In genomic region chr6:162178266-162178665, GRCh38 we compare ENCODE assay signal across 20 cellular contexts.
"Had no signal": no experiment of that assay in that cellular context is flagged by ENCODE, and none has a peak within 500 bp of the region (broad histone marks: within the 10 kb centered on the region; RNA-seq: fewer than 3 reads in every experiment).

No MANE protein-coding gene starts in this region.

- H3K4me3 ChIP-seq: coronary artery, esophagus muscularis mucosa, gastroesophageal sphincter, mucosa of descending colon, prostate gland, skin epidermis, spleen, thoracic aorta, tibial nerve, upper lobe of left lung had no signal

- H3K27ac ChIP-seq: coronary artery, esophagus muscularis mucosa, foreskin keratinocyte, gastroesophageal sphincter, prostate gland, skin epidermis, spleen, thoracic aorta, upper lobe of left lung had no signal

- H3K4me1 ChIP-seq: foreskin keratinocyte, prostate gland had no signal

- H3K36me3 ChIP-seq: esophagus muscularis mucosa, gastroesophageal sphincter, prostate gland, spleen, thoracic aorta, tibial nerve, upper lobe of left lung had no signal

- DNase-seq: effector memory CD4-positive, alpha-beta T cell; foreskin keratinocyte; immature natural killer cell; islet precursor cell; kidney glomerular epithelial cell; mesenchymal stem cell; mucosa of descending colon; naive B cell; spleen; stimulated activated CD4-positive, alpha-beta T cell treated with anti-CD3 and anti-CD28 coated beads, Interleukin-15, amount 100 ng/mL, for 24 hours; stimulated activated CD4-positive, alpha-beta T cell treated with anti-CD3 and anti-CD28 coated beads, Interleukin-2, amount 100 ng/mL, for 48 hours; stimulated activated naive B cell treated with anti-CD40 and anti-IgM and Interleukin-4, amounts not matched to agents 10 μg/mL and 1 μg/mL and 100 μg/mL, for 72 hours had no signal

- H3K9me3 ChIP-seq: esophagus muscularis mucosa, gastroesophageal sphincter, mucosa of descending colon, prostate gland, spleen, thoracic aorta, tibial nerve, upper lobe of left lung had no signal

- H3K27me3 ChIP-seq: esophagus muscularis mucosa, foreskin keratinocyte, gastroesophageal sphincter, spleen, tibial nerve, upper lobe of left lung had no signal
